Comparison of ENCODE assay signal across 8 cellular contexts in genomic region chr10:7818295-7819125, GRCh38. TPM values are rescaled to one million over a fixed set of nuclear protein-coding genes. Genes with fewer than 3 reads are reported as not detected.
DNase-seq lines count a peak whose midpoint lies in the region; ATAC-seq and TF ChIP-seq lines count a peak whose summit lies in the region.

TAF3 (plus strand) TSS chr10:7818505; CDS start chr10:7818710, 205 bp downstream.

- peaks cover 15 to 31% (median 19%) of the 10 kb centered on the region in 10 experiments for H3K4me1 ChIP-seq in BLaER1 treated with 17β-estradiol and CSF1 and Interleukin-3, amounts not matched to agents 10 nM and 100 nM
- peaks cover 0 to 25% of the 10 kb centered on the region in 2 donors for H3K4me1 ChIP-seq in left lung

- DNase-seq in GM19240 (ENCODE audit: insufficient read length, low spot score) (peak; percentile 65), NCI-H526 (lab: John Stamatoyannopoulos, UW) (peak; percentile 63 to 94), dedifferentiated amniotic fluid mesenchymal stem cell (ENCODE audit: extremely low spot score) (peak; percentile 88), left lung (peak; percentile 94 to 99)
- peak; percentile 91 for DNase-seq in activated CD4-positive, alpha-beta T cell treated with anti-CD3 and anti-CD28 coated beads, Interleukin-2, amount 50 U/mL, for 1 hour
- peak; percentile 93 to 95 for DNase-seq in stimulated activated CD4-positive, alpha-beta T cell treated with anti-CD3 and anti-CD28 coated beads, Interleukin-2, amount 100 ng/mL, for 24 hours

- TF ChIP-seq CTCF in left lung (IDR thresholded peaks at IDR 0.05): no peak

- no peaks in the 10 kb centered on the region for H3K27me3 ChIP-seq in BLaER1 treated with 17β-estradiol and CSF1 and Interleukin-3, amounts not matched to agents 10 nM and 100 nM
- no peaks in the 10 kb centered on the region for H3K27me3 ChIP-seq in left lung

- H4K20me1 ChIP-seq in BLaER1 treated with 17β-estradiol and CSF1 and Interleukin-3, amounts not matched to agents 10 nM and 100 nM: peaks cover 0 to 45% (median 16%) of the 10 kb centered on the region in 11 experiments; a peak in 11 of 22 replicates

- H3K36me3 ChIP-seq in BLaER1 treated with 17β-estradiol and CSF1 and Interleukin-3, amounts not matched to agents 10 nM and 100 nM: peaks cover 9 to 34% (median 27%) of the 10 kb centered on the region in 11 experiments; a peak in 19 of 22 replicates
- peaks cover 0 to 5% of the 10 kb centered on the region in 2 donors for H3K36me3 ChIP-seq in left lung

- intact Hi-C loops in left lung (cut with DNase I): no loop called here

- H3K27ac ChIP-seq in BLaER1 treated with 17β-estradiol and CSF1 and Interleukin-3, amounts not matched to agents 10 nM and 100 nM: peak within 1 kb of the TSS; percentile 21 to 86 (median 81); a peak in 21 of 22 replicates
- peak within 1 kb of the TSS in 1 of 2 donors; percentile 73 for H3K27ac ChIP-seq in left lung

- peak within 1 kb of the TSS; percentile 96 to 100 (median 100) for H3K4me3 ChIP-seq in BLaER1 treated with 17β-estradiol and CSF1 and Interleukin-3, amounts not matched to agents 10 nM and 100 nM
- H3K4me3 ChIP-seq in left lung: peak within 1 kb of the TSS; percentile 98 to 99

- H3K4me2 ChIP-seq in BLaER1 treated with 17β-estradiol and CSF1 and Interleukin-3, amounts not matched to agents 10 nM and 100 nM: peak within 1 kb of the TSS; percentile 77 to 96 (median 89)

- H3K9me3 ChIP-seq in BLaER1 treated with 17β-estradiol and CSF1 and Interleukin-3, amounts not matched to agents 10 nM and 100 nM (replicated peaks in 1 of 11): no peaks in the 10 kb centered on the region
- H3K9me3 ChIP-seq in left lung: no peaks in the 10 kb centered on the region

- peak within 1 kb of the TSS; percentile 81 to 92 (median 87) for H3K9ac ChIP-seq in BLaER1 treated with 17β-estradiol and CSF1 and Interleukin-3, amounts not matched to agents 10 nM and 100 nM

- ATAC-seq in HG03442 (IDR thresholded peaks at IDR 0.05; ENCODE audit: unreplicated experiment) (peak; percentile 83), left lung (peak; percentile 99)

RNA-seq across cellular contexts. Expression of gene TAF3, which starts in this region (rescaled TPM):
- 1 to 10 TPM; 7.0 to 8.1 TPM for total RNA-seq in left lung
